Comparison of ENCODE assay signal across 9 cellular contexts in the genomic region with DNA sequence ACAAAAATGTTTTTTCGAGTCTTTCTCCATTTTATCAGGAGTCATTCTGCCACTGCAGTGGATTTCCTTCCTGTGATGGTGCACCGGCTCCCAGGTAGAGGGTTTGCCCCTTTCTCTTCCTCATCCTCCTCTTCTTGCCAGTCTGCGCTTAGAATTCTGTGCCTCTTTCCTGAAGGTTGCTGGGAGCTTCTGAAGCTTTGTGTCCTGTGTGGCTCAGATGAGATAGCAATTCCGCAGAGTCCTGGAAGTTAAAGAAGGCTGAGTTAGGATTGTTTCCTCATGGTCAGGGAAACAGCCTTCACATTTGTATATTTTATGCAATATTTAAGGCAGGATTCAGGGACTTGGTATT. TPM values are rescaled to one million over a fixed set of nuclear protein-coding genes. Genes with fewer than 3 reads are reported as not detected.
DNase-seq lines count a peak whose midpoint lies in the region; ATAC-seq and TF ChIP-seq lines count a peak whose summit lies in the region.
"Had no signal": no experiment of that assay in that cellular context is flagged by ENCODE, and none has a peak within 500 bp of the region (broad histone marks: within the 10 kb centered on the region; RNA-seq: fewer than 3 reads in every experiment).

No MANE protein-coding gene starts in this region.

- H3K4me1 Mint-ChIP-seq in Calu3 (ENCODE audit: low read depth, unreplicated experiment): peaks cover 23% of the 10 kb centered on the region
- H3K4me1 Mint-ChIP-seq in activated T-helper 17 cell treated with anti-CD3 and anti-CD28 coated beads, Interleukin-2, amount 50 U/mL, for 72 hours: peaks cover 7% of the 10 kb centered on the region

- no peak for TF ChIP-seq POLR2A in prostate gland (IDR thresholded peaks at IDR 0.05)

- H3K27ac ChIP-seq in heart right ventricle (peak overlapping the region; percentile 19 to 84 (median 77)), prostate gland (peak overlapping the region; percentile 28 to 34)

- no peaks in the 10 kb centered on the region for H3K36me3 ChIP-seq in heart right ventricle
- no peaks in the 10 kb centered on the region for H3K36me3 ChIP-seq in prostate gland

- H3K9me3 ChIP-seq in heart right ventricle: no peaks in the 10 kb centered on the region
- H3K9me3 ChIP-seq in prostate gland: no peaks in the 10 kb centered on the region

- H3K4me1 ChIP-seq in heart right ventricle: peaks cover 0 to 33% (median 9%) of the 10 kb centered on the region in 9 donors
- H3K4me1 ChIP-seq in prostate gland (replicated peaks): no peaks in the 10 kb centered on the region

- H3K36me3 Mint-ChIP-seq in Calu3 (ENCODE audit: insufficient read depth, unreplicated experiment): peaks cover 8% of the 10 kb centered on the region
- H3K36me3 Mint-ChIP-seq in activated T-helper 17 cell treated with anti-CD3 and anti-CD28 coated beads, Interleukin-2, amount 50 U/mL, for 72 hours (ENCODE audit: low read depth): no peaks in the 10 kb centered on the region

- H3K9me3 Mint-ChIP-seq in Calu3 (ENCODE audit: low read depth, unreplicated experiment): no peaks in the 10 kb centered on the region
- no peaks in the 10 kb centered on the region for H3K9me3 Mint-ChIP-seq in activated T-helper 17 cell treated with anti-CD3 and anti-CD28 coated beads, Interleukin-2, amount 50 U/mL, for 72 hours

- peak overlapping the region; percentile 62 for H3K4me3 Mint-ChIP-seq in Calu3 (ENCODE audit: low read depth, unreplicated experiment)
- H3K4me3 Mint-ChIP-seq in activated T-helper 17 cell treated with anti-CD3 and anti-CD28 coated beads, Interleukin-2, amount 50 U/mL, for 72 hours: peak overlapping the region; percentile 45

- CTCF ChIA-PET in Calu3 (lab: Charles Lee): interaction anchor here (0.8 to 1.2 kb wide), 4 partner anchors 12 to 63 kb away, joined by 3 to 10 read pairs (median 8); partner anchors contain the start of gene IL18

- intact Hi-C loops in Calu3 (cut with micrococcal nuclease; ENCODE audit: unreplicated experiment): loop anchor here (1.0 kb wide), 1 partner anchor 61 kb away; no protein-coding TSS in a partner anchor
- intact Hi-C loops in heart right ventricle (cut with DNase I): loop anchor here in 5 of 10 donors (2.0 to 10.0 kb wide), 4 partner anchors 58 to 63 kb away; no protein-coding TSS in a partner anchor
- intact Hi-C loops in prostate gland (cut with DNase I): no loop called here

- 5 to 7% methylated on average over 4 of the region's 4 CpGs for WGBS in heart right ventricle, 2 donors
- WGBS in prostate gland: 11% methylated on average over 4 of the region's 4 CpGs

- TSS peak; percentile 89 for BruUV-seq in Calu3 (replicated peaks; lab: Mats Ljungman, UMichigan)

- H3K27me3 ChIP-seq in heart right ventricle (no peaks in the 10 kb centered on the region), prostate gland (replicated peaks; ENCODE audit: insufficient read depth) (no peaks in the 10 kb centered on the region)

- no peak for DNase-seq in Calu3
- DNase-seq in heart right ventricle: no peak
- DNase-seq in prostate gland (ENCODE audit: low spot score): no peak
- DNase-seq in NCI-H524 (lab: John Stamatoyannopoulos, UW): no peak
- no peak for DNase-seq in KG1 (lab: John Stamatoyannopoulos, UW)

- no peak for ATAC-seq in activated T-helper 17 cell treated with anti-CD3 and anti-CD28 coated beads, Interleukin-2, amount 50 U/mL, for 72 hours (replicated peaks)
- ATAC-seq in heart right ventricle (peak in 7 of 8 donors; percentile 37 to 67 (median 57)), HG03135 (IDR thresholded peaks at IDR 0.05; ENCODE audit: unreplicated experiment) (no peak), GM18498 (IDR thresholded peaks at IDR 0.05; ENCODE audit: unreplicated experiment) (no peak)

- no peak for TF ChIP-seq CTCF in Calu3 (IDR thresholded peaks at IDR 0.05; ENCODE audit: unreplicated experiment)
- no peak for TF ChIP-seq CTCF in heart right ventricle (IDR thresholded peaks at IDR 0.05)
- TF ChIP-seq CTCF in prostate gland (IDR thresholded peaks at IDR 0.05): no peak

- peak overlapping the region; percentile 89 for H3K27ac Mint-ChIP-seq in Calu3 (ENCODE audit: unreplicated experiment)
- H3K27ac Mint-ChIP-seq in activated T-helper 17 cell treated with anti-CD3 and anti-CD28 coated beads, Interleukin-2, amount 50 U/mL, for 72 hours: no peak overlapping the region

- H3K4me3 ChIP-seq in heart right ventricle (peak overlapping the region in 9 of 10 donors; percentile 24 to 60 (median 47)), prostate gland (peak overlapping the region; percentile 11 to 17)

- no peaks in the 10 kb centered on the region for H3K27me3 Mint-ChIP-seq in Calu3 (ENCODE audit: unreplicated experiment)
- H3K27me3 Mint-ChIP-seq in activated T-helper 17 cell treated with anti-CD3 and anti-CD28 coated beads, Interleukin-2, amount 50 U/mL, for 72 hours: peaks cover 20% of the 10 kb centered on the region

RNA-seq across cellular contexts. Expression of gene BCO2, which starts 0.3 kb away (rescaled TPM):
- 13.8 and 15.0 TPM in 2 replicates for total RNA-seq in Calu3 (2022)
- 1 to 10 TPM; 2.4 to 5.0 TPM for total RNA-seq in activated T-helper 17 cell treated with anti-CD3 and anti-CD28 coated beads, Interleukin-2, amount 50 U/mL, for 72 hours
- 100 to 1,000 TPM in 3 of 10 donors, 10 to 100 TPM in 7; 46.2 to 137 (median 86.5) TPM for total RNA-seq in heart right ventricle
- polyA plus RNA-seq in heart right ventricle: 100 to 1,000 TPM in 1 of 2 donors, 10 to 100 TPM in 1; 39.3 to 132 TPM
- total RNA-seq in prostate gland: 1 to 10 TPM; 3.2 to 9.1 TPM

RNA-seq across cellular contexts. Expression of gene TEX12, which starts 8.4 kb away (rescaled TPM):
- total RNA-seq in Calu3 (2022) (not detected in 2 replicates), heart right ventricle (1 to 10 TPM in 1 of 10 donors, under 1 TPM in 1, not detected in 8; 0.49 to 1.6 TPM), prostate gland (1 to 10 TPM in 1 of 2 donors, not detected in 1; 4.0 TPM)
- under 1 TPM; 0.24 to 0.99 TPM for total RNA-seq in activated T-helper 17 cell treated with anti-CD3 and anti-CD28 coated beads, Interleukin-2, amount 50 U/mL, for 72 hours
- under 1 TPM in 1 of 2 donors, not detected in 1; 0.06 TPM for polyA plus RNA-seq in heart right ventricle
- total RNA-seq: renal cortical epithelial cell had no signal

RNA-seq across cellular contexts. Expression of gene IL18, which starts 11.7 kb away (rescaled TPM):
- total RNA-seq in Calu3 (2022) (111 and 121 TPM in 2 replicates), heart right ventricle (1 to 10 TPM in 5 of 10 donors, under 1 TPM in 5; 0.28 to 5.7 (median 1.0) TPM), prostate gland (1 to 10 TPM; 4.0 to 8.8 TPM)
- total RNA-seq in activated T-helper 17 cell treated with anti-CD3 and anti-CD28 coated beads, Interleukin-2, amount 50 U/mL, for 72 hours: not detected
- polyA plus RNA-seq in heart right ventricle: 1 to 10 TPM; 1.3 to 4.2 TPM

RNA-seq across cellular contexts. Expression of gene PTS, which starts 50.7 kb away (rescaled TPM):
- 28.8 and 29.3 TPM in 2 replicates for total RNA-seq in Calu3 (2022)
- 10 to 100 TPM; 24.1 to 31.0 TPM for total RNA-seq in activated T-helper 17 cell treated with anti-CD3 and anti-CD28 coated beads, Interleukin-2, amount 50 U/mL, for 72 hours
- 10 to 100 TPM; 22.5 to 36.3 (median 26.5) TPM for total RNA-seq in heart right ventricle
- 10 to 100 TPM; 47.8 to 75.0 TPM for polyA plus RNA-seq in heart right ventricle
- 10 to 100 TPM; 24.4 to 28.7 TPM for total RNA-seq in prostate gland

Comparison
In these comparisons a context has a peak if more than half of its experiments do, and no peak if none do; other contexts are left out.
1. ATAC-seq: peak in heart right ventricle (7 of 8); none in activated T-helper 17 cell treated with anti-CD3 and anti-CD28 coated beads, Interleukin-2, amount 50 U/mL, for 72 hours (single experiment), HG03135 (single experiment) and GM18498 (single experiment).
2. RNA of gene IL18, which starts 11.7 kb away (total RNA-seq): 111 to 121 TPM in Calu3; 4.0 to 8.8 TPM in prostate gland, 0.28 to 5.7 TPM in heart right ventricle and not detected in activated T-helper 17 cell treated with anti-CD3 and anti-CD28 coated beads, Interleukin-2, amount 50 U/mL, for 72 hours; every median in the first group is over 10 times any median in the second.